8 cellular contexts compared by ENCODE assay signal in genomic region chr3:146160233-146160963, GRCh38. TPM values are rescaled to one million over a fixed set of nuclear protein-coding genes. Genes with fewer than 3 reads are reported as not detected.
DNase-seq lines count a peak whose midpoint lies in the region; ATAC-seq, FAIRE-seq and TF ChIP-seq lines count a peak whose summit lies in the region.

No MANE protein-coding gene starts in this region.

- peak overlapping the region; percentile 12 for H4K5ac ChIP-seq in H1 (ENCODE audit: insufficient read length, low read depth, low read length)

- peaks cover 11% of the 10 kb centered on the region for H3K23me2 ChIP-seq in H1 (ENCODE audit: low read depth, low read length)

- H2BK5ac ChIP-seq in H1 (ENCODE audit: low read depth, low read length) = peak overlapping the region; percentile 87

- H4K20me1 ChIP-seq in H1 (replicated peaks in 1 of 2; ENCODE audit: control insufficient read depth in 1 of 2, insufficient read depth in 2 of 2, low read length in 2 of 2) = no peaks in the 10 kb centered on the region

- peak overlapping the region; percentile 98 for H2BK12ac ChIP-seq in H1 (ENCODE audit: low read depth, low read length)

- TF ChIP-seq RAD21 in H1 (IDR thresholded peaks at IDR 0.05 in 1 of 2, conservative IDR thresholded peaks at IDR 0.05 in 1 of 2; ENCODE audit: low read depth in 2 of 2, low read length in 2 of 2) = peak; percentile 48 to 60
- peak; percentile 66 to 75 for TF ChIP-seq RAD21 in liver (IDR thresholded peaks at IDR 0.05)

- H4K91ac ChIP-seq in H1 (replicated peaks; ENCODE audit: insufficient read length, low read length) = no peak overlapping the region

- H3K14ac ChIP-seq in H1 (ENCODE audit: insufficient read length) = no peak overlapping the region

- TF ChIP-seq CTCF in CD14-positive monocyte (IDR thresholded peaks at IDR 0.05) (no peak), H1 (IDR thresholded peaks at IDR 0.05; ENCODE audit: control extremely low read depth in 1 of 3, insufficient read depth in 1 of 3, low read depth in 1 of 3, low read length in 3 of 3) (peak; percentile 50 to 73 (median 53)), liver (IDR thresholded peaks at IDR 0.05; ENCODE audit: low read depth, low read length, missing input control) (peak; percentile 33)

- no peak overlapping the region for H2AK5ac ChIP-seq in H1 (ENCODE audit: low read depth, low read length)

- peak overlapping the region; percentile 28; the same call in 1 of the 2 replicates for H2AFZ ChIP-seq in H1 (ENCODE audit: low read length)

- H2BK15ac ChIP-seq in H1 (ENCODE audit: low read length) = no peak overlapping the region

- peaks cover 0 to 42% of the 10 kb centered on the region in 2 experiments; a peak in 3 of 4 replicates for H3K79me2 ChIP-seq in H1 (ENCODE audit: control insufficient read depth in 1 of 2, insufficient read depth in 2 of 2, low read length in 2 of 2)

- peak overlapping the region; percentile 33; the same call in 1 of the 2 replicates for H3K18ac ChIP-seq in H1 (ENCODE audit: extremely low read depth, low read length)

- peak overlapping the region in 1 of 7 donors; percentile 66 for H3K27ac Mint-ChIP-seq in CD14-positive monocyte
- no peak overlapping the region for H3K27ac Mint-ChIP-seq in T-helper 2 cell treated with Interferon-gamma antibody and Interleukin-4, amounts not matched to agents 5 μg/mL and 100 μg/mL, for 36 hours
- peak overlapping the region in 1 of 2 donors; percentile 38 for H3K27ac Mint-ChIP-seq in stimulated activated naive CD8-positive, alpha-beta T cell treated with anti-CD3 and anti-CD28 coated beads, Interleukin-15, amount 100 ng/mL, for 72 hours

- H3K4me1 Mint-ChIP-seq in CD14-positive monocyte = peaks cover 20% of the 10 kb centered on the region
- H3K4me1 Mint-ChIP-seq in T-helper 2 cell treated with Interferon-gamma antibody and Interleukin-4, amounts not matched to agents 5 μg/mL and 100 μg/mL, for 36 hours (ENCODE audit: low read depth) = peaks cover 7% of the 10 kb centered on the region
- peaks cover 11% of the 10 kb centered on the region for H3K4me1 Mint-ChIP-seq in stimulated activated naive CD8-positive, alpha-beta T cell treated with anti-CD3 and anti-CD28 coated beads, Interleukin-15, amount 100 ng/mL, for 72 hours

- peak overlapping the region; percentile 71 to 84 for H3K4me3 Mint-ChIP-seq in CD14-positive monocyte
- H3K4me3 Mint-ChIP-seq in T-helper 2 cell treated with Interferon-gamma antibody and Interleukin-4, amounts not matched to agents 5 μg/mL and 100 μg/mL, for 36 hours = peak overlapping the region; percentile 74
- H3K4me3 Mint-ChIP-seq in stimulated activated naive CD8-positive, alpha-beta T cell treated with anti-CD3 and anti-CD28 coated beads, Interleukin-15, amount 100 ng/mL, for 72 hours = peak overlapping the region; percentile 64 to 65

- H3K56ac ChIP-seq in H1 (replicated peaks; ENCODE audit: insufficient read length, low read depth, low read length) = no peak overlapping the region

- H3K4me2 ChIP-seq in H1 (ENCODE audit: insufficient read depth in 1 of 2, low read depth in 2 of 2, low read length in 2 of 2) = peak overlapping the region; percentile 93 to 95

- H3K27me3 ChIP-seq in H1 (replicated peaks in 1 of 4; ENCODE audit: control insufficient read depth in 3 of 4, extremely low read depth in 1 of 4, insufficient read depth in 3 of 4, low read length in 3 of 4) (peaks cover 0 to 6% (median 1%) of the 10 kb centered on the region in 4 experiments; a peak in 3 of 7 replicates), liver (ENCODE audit: control insufficient read depth in 4 of 4, insufficient read depth in 4 of 4, low read length in 3 of 4) (no peaks in the 10 kb centered on the region)

- no peak overlapping the region for H3K23ac ChIP-seq in H1 (ENCODE audit: insufficient read length)

- peak overlapping the region; percentile 84; the same call in 1 of the 2 replicates for H4K8ac ChIP-seq in H1 (ENCODE audit: extremely low read depth, insufficient read depth, low read length)

- DNase-seq in CD14-positive monocyte (ENCODE audit: low spot score) (no peak), LHCN-M2 (ENCODE audit: low read depth) (peak; percentile 91), H1 (ENCODE audit: low read depth in 1 of 2, low spot score in 2 of 2) (peak; percentile 61 to 71)
- DNase-seq in T-helper 2 cell treated with Interferon-gamma antibody and Interleukin-4, amounts not matched to agents 5 μg/mL and 100 μg/mL, for 36 hours (ENCODE audit: low spot score) = peak; percentile 6
- DNase-seq in stimulated activated naive CD8-positive, alpha-beta T cell treated with anti-CD3 and anti-CD28 coated beads, Interleukin-15, amount 100 ng/mL, for 72 hours = peak; percentile 8 to 15

- no peak overlapping the region for H2BK120ac ChIP-seq in H1 (replicated peaks; ENCODE audit: low read depth, low read length)

- H3K27ac ChIP-seq in H1 (ENCODE audit: low read depth, low read length) = peak overlapping the region; percentile 58; the same call in 1 of the 2 replicates
- peak overlapping the region; percentile 95 to 97 for H3K27ac ChIP-seq in liver (ENCODE audit: low read depth in 1 of 2, low read length in 2 of 2)

- peaks cover 50 to 63% (median 54%) of the 10 kb centered on the region in 3 donors for H3K27me3 Mint-ChIP-seq in CD14-positive monocyte (ENCODE audit: low read depth in 3 of 3)
- H3K27me3 Mint-ChIP-seq in T-helper 2 cell treated with Interferon-gamma antibody and Interleukin-4, amounts not matched to agents 5 μg/mL and 100 μg/mL, for 36 hours (ENCODE audit: low read depth) = peaks cover 59% of the 10 kb centered on the region
- peaks cover 74% of the 10 kb centered on the region for H3K27me3 Mint-ChIP-seq in stimulated activated naive CD8-positive, alpha-beta T cell treated with anti-CD3 and anti-CD28 coated beads, Interleukin-15, amount 100 ng/mL, for 72 hours

- H3K36me3 ChIP-seq in H1 (ENCODE audit: control insufficient read depth in 2 of 4, insufficient read depth in 4 of 4, low read length in 3 of 4) = no peaks in the 10 kb centered on the region
- no peaks in the 10 kb centered on the region for H3K36me3 ChIP-seq in liver (ENCODE audit: control insufficient read depth in 4 of 4, insufficient read depth in 3 of 4, low read depth in 1 of 4, low read length in 3 of 4)

- H3K9me3 ChIP-seq in H1 (ENCODE audit: insufficient read depth in 2 of 2, low read depth in 1 of 2, low read length in 1 of 2) (no peaks in the 10 kb centered on the region), liver (ENCODE audit: control insufficient read depth in 4 of 4, low read length in 3 of 4) (no peaks in the 10 kb centered on the region)

- intact Hi-C loops in CD14-positive monocyte (cut with micrococcal nuclease) = no loop called here

- CTCF ChIA-PET in H1 (lab: Charles Lee; ENCODE audit: partially characterized antibody) = interaction anchor here (0.6 to 3.2 kb wide), 10 partner anchors 11 to 381 kb away, joined by 3 to 19 read pairs (median 6); no protein-coding TSS in a partner anchor

- peaks cover 0 to 7% (median 3%) of the 10 kb centered on the region in 4 experiments; a peak in 3 of 7 replicates for H3K4me1 ChIP-seq in H1 (replicated peaks in 1 of 4; ENCODE audit: control insufficient read depth in 3 of 4, insufficient read depth in 4 of 4, low read length in 3 of 4)
- H3K4me1 ChIP-seq in liver (ENCODE audit: control insufficient read depth in 4 of 4, insufficient read depth in 4 of 4, low read length in 3 of 4) = peaks cover 6 to 68% (median 28%) of the 10 kb centered on the region in 4 donors

- ATAC-seq in GM19452 (IDR thresholded peaks at IDR 0.05; ENCODE audit: unreplicated experiment) = peak; percentile 14
- peak; percentile 51 for ATAC-seq in stimulated activated naive CD8-positive, alpha-beta T cell treated with anti-CD3 and anti-CD28 coated beads, Interleukin-15, amount 100 ng/mL, for 72 hours
- ATAC-seq in GM18498 (IDR thresholded peaks at IDR 0.05; ENCODE audit: unreplicated experiment) = no peak

- WGBS in H1 (ENCODE audit: extremely low coverage in 1 of 2, insufficient coverage in 1 of 2, insufficient read length in 1 of 2, insufficient replicate concordance in 2 of 2, low coverage in 1 of 2, low lambda C conversion rate in 2 of 2, missing lambda C conversion rate in 1 of 2), 2 experiments = 1% methylated on average over 19 of the region's 37 CpGs; no CpG with 5 or more reads in 1 of the 2 experiments
- under 1% methylated on average over 37 of the region's 37 CpGs for WGBS in liver

- POLR2A ChIA-PET in H1 (lab: Charles Lee; ENCODE audit: partially characterized antibody) = interaction anchor here (0.9 to 2.3 kb wide), 9 partner anchors 13 to 951 kb away, joined by 3 to 8 read pairs (median 3); no protein-coding TSS in a partner anchor

- TF ChIP-seq EP300 in H1 (IDR thresholded peaks at IDR 0.05; ENCODE audit: borderline replicate concordance in 1 of 2, low read depth in 2 of 2, low read length in 2 of 2) = peak in 1 of 2 experiments; percentile 38; a peak in 1 of 3 replicates

- H3K9ac ChIP-seq in H1 (replicated peaks in 1 of 4; ENCODE audit: extremely low read depth in 1 of 4, low read depth in 3 of 4, low read length in 3 of 4) (peak overlapping the region; percentile 66 to 93 (median 78)), liver (ENCODE audit: low read depth in 1 of 2, low read length in 2 of 2) (peak overlapping the region; percentile 98 to 100)

- peak overlapping the region; percentile 17 for H3K4ac ChIP-seq in H1 (replicated peaks; ENCODE audit: insufficient read length, low read depth, low read length)

- H3K4me3 ChIP-seq in H1 (ENCODE audit: extremely low read depth in 1 of 4, insufficient read depth in 2 of 4, low read depth in 3 of 4, low read length in 4 of 4) (peak overlapping the region; percentile 69 to 89 (median 73)), liver (ENCODE audit: low read depth in 1 of 3, low read length in 3 of 3) (peak overlapping the region; percentile 79 to 98 (median 81))

- TF ChIP-seq POLR2A in H1 (IDR thresholded peaks at IDR 0.05; ENCODE audit: control extremely low read depth in 1 of 2, low read depth in 2 of 2, low read length in 2 of 2) = 0 out of 3 replicates have a peak, but pooled peaks of 1 of the 2 experiments have one; percentile 73

- no peaks in the 10 kb centered on the region; the same call in 1 of the 2 replicates for H3K79me1 ChIP-seq in H1 (ENCODE audit: low read depth, low read length)

- H2BK20ac ChIP-seq in H1 (ENCODE audit: low read length) = 0 out of 2 replicates have a peak overlapping the region, but pooled peaks have one; percentile 29

- peaks cover 0 to 4% of the 10 kb centered on the region in 2 donors for H3K36me3 Mint-ChIP-seq in CD14-positive monocyte
- H3K36me3 Mint-ChIP-seq in T-helper 2 cell treated with Interferon-gamma antibody and Interleukin-4, amounts not matched to agents 5 μg/mL and 100 μg/mL, for 36 hours (ENCODE audit: low read depth) = no peaks in the 10 kb centered on the region

- peaks cover 0 to 13% (median 3%) of the 10 kb centered on the region in 7 donors for H3K9me3 Mint-ChIP-seq in CD14-positive monocyte
- no peaks in the 10 kb centered on the region for H3K9me3 Mint-ChIP-seq in T-helper 2 cell treated with Interferon-gamma antibody and Interleukin-4, amounts not matched to agents 5 μg/mL and 100 μg/mL, for 36 hours
- no peaks in the 10 kb centered on the region for H3K9me3 Mint-ChIP-seq in stimulated activated naive CD8-positive, alpha-beta T cell treated with anti-CD3 and anti-CD28 coated beads, Interleukin-15, amount 100 ng/mL, for 72 hours

- FAIRE-seq in H1 (lab: Jason Lieb, UNC) = peak; percentile 89

RNA-seq across cellular contexts. Expression of gene PLOD2, which starts 0.6 kb away (rescaled TPM):
- polyA plus RNA-seq in CD14-positive monocyte (not detected), H1 (2011; rRNA removed) (2.5 and 4.0 TPM in 2 replicates), liver (10 to 100 TPM; 18.6 to 21.4 TPM)
- total RNA-seq in LHCN-M2 (2014; rRNA removed) (197 and 249 TPM in 2 replicates), liver (10 to 100 TPM; 27.2 to 57.0 TPM)
- polyA plus RNA-seq in LHCN-M2 (2012) = 110 TPM
- total RNA-seq in H1 (2021; fragmentation: NEBNext Ultra II Directional; extraction: Animal tissue kit (Norgen Biotek cat#: 25700)) = 25.7 and 28.7 TPM in 2 replicates
- polyA plus RNA-seq in H1 (2011; cell fraction: cytosol; rRNA removed) = 5.9 TPM
- 3.4 TPM for polyA plus RNA-seq in H1 (2011; cell fraction: nucleus; rRNA removed)
- 9.4 to 20.5 TPM (median 15.2 TPM) in 4 replicates for polyA plus RNA-seq in H1 (2012, experiment 1 of 2)
- polyA plus RNA-seq in H1 (2012, experiment 2 of 2) = 1.1 TPM
- polyA plus RNA-seq in H1 (2013, experiment 1 of 2) = 66.7 TPM
- 69.8 TPM for polyA plus RNA-seq in H1 (2013, experiment 2 of 2)
- 5.1 and 9.2 TPM in 2 replicates for polyA minus RNA-seq in H1 (2011; rRNA and poly(A)+ RNA removed)
- polyA minus RNA-seq in H1 (2011; cell fraction: cytosol; rRNA and poly(A)+ RNA removed) = 6.1 TPM
- 14.6 TPM for polyA minus RNA-seq in H1 (2011; cell fraction: nucleus; rRNA and poly(A)+ RNA removed)
